In genomic region chr11:102400603-102401002, GRCh38 we compare ENCODE assay signal across 20 cellular contexts.
"Had no signal": no experiment of that assay in that cellular context is flagged by ENCODE, and none has a peak within 500 bp of the region (broad histone marks: within the 10 kb centered on the region; RNA-seq: fewer than 3 reads in every experiment).

No MANE protein-coding gene starts in this region.

- H3K4me3 Mint-ChIP-seq: neural crest cell; stimulated activated memory B cell treated with anti-CD40 and anti-IgM and Interleukin-4, amounts not matched to agents 10 μg/mL and 1 μg/mL and 100 μg/mL, for 72 hours; type B pancreatic cell had no signal

- H3K4me1 ChIP-seq: body of pancreas, testis had no signal

- H3K27ac ChIP-seq: body of pancreas, heart right ventricle, testis had no signal

- H3K9me3 ChIP-seq: body of pancreas, heart right ventricle, testis had no signal

- ATAC-seq: body of pancreas; heart right ventricle; left colon; sciatic nerve; SK-N-SH treated with all-trans-retinoic acid at 6 μM for 48 hours; stimulated activated memory B cell treated with anti-CD40 and anti-IgM and Interleukin-4, amounts not matched to agents 10 μg/mL and 1 μg/mL and 100 μg/mL, for 72 hours had no signal

- H3K9me3 Mint-ChIP-seq: activated T-helper 2 cell treated with anti-CD3 and anti-CD28 coated beads, Interferon-gamma antibody, Interleukin-2, Interleukin-4, amounts not matched to agents 10 μg/mL and 5 μg/mL and 100 μg/mL, durations not matched to agents 14 hours and 24 hours and 36 hours; neural crest cell; stimulated activated memory B cell treated with anti-CD40 and anti-IgM and Interleukin-4, amounts not matched to agents 10 μg/mL and 1 μg/mL and 100 μg/mL, for 72 hours; type B pancreatic cell had no signal

- H3K4me3 ChIP-seq: body of pancreas, heart right ventricle, testis had no signal

- H3K27me3 ChIP-seq: body of pancreas, heart right ventricle, testis had no signal

- H3K27me3 Mint-ChIP-seq: stimulated activated memory B cell treated with anti-CD40 and anti-IgM and Interleukin-4, amounts not matched to agents 10 μg/mL and 1 μg/mL and 100 μg/mL, for 72 hours; type B pancreatic cell had no signal

- FAIRE-seq: endometrium, keratinocyte, small intestine, TTC549 had no signal

- DNase-seq: activated CD4-positive, alpha-beta T cell treated with anti-CD3 and anti-CD28 coated beads, Interleukin-2, amount 50 U/mL, for 48 hours; activated naive CD4-positive, alpha-beta T cell; body of pancreas; erythroblast; foreskin fibroblast; heart right ventricle; left colon; mesenchymal stem cell; posterior cingulate gyrus; small intestine; testis had no signal

- H3K27ac Mint-ChIP-seq: activated T-helper 2 cell treated with anti-CD3 and anti-CD28 coated beads, Interferon-gamma antibody, Interleukin-2, Interleukin-4, amounts not matched to agents 10 μg/mL and 5 μg/mL and 100 μg/mL, durations not matched to agents 14 hours and 24 hours and 36 hours; stimulated activated memory B cell treated with anti-CD40 and anti-IgM and Interleukin-4, amounts not matched to agents 10 μg/mL and 1 μg/mL and 100 μg/mL, for 72 hours; type B pancreatic cell had no signal
